In genomic region chr11:32043737-32044515, GRCh38 we compare ENCODE assay signal across 18 cellular contexts.
"Had no signal": no experiment of that assay in that cellular context is flagged by ENCODE, and none has a peak within 500 bp of the region (broad histone marks: within the 10 kb centered on the region; RNA-seq: fewer than 3 reads in every experiment).

No MANE protein-coding gene starts in this region.

- H3K9me3 ChIP-seq: esophagus squamous epithelium, left ventricle myocardium inferior, neutrophil, tibial artery had no signal

- H2AFZ ChIP-seq: parathyroid adenoma had no signal

- H3K9me3 Mint-ChIP-seq: activated CD4-positive, alpha-beta memory T cell treated with anti-CD3 and anti-CD28 coated beads for 36 hours; activated naive CD8-positive, alpha-beta T cell treated with anti-CD3 and anti-CD28 coated beads for 36 hours; dendritic cell treated with granulocyte-macrophage colony-stimulating factor and Interleukin-4, amounts not matched to agents 40 ng/mL and 50 ng/mL, for 4 days had no signal

- H3K4me1 ChIP-seq: esophagus squamous epithelium, left ventricle myocardium inferior, parathyroid adenoma, tibial artery had no signal

- H3K4me1 Mint-ChIP-seq: activated naive CD8-positive, alpha-beta T cell treated with anti-CD3 and anti-CD28 coated beads for 36 hours; naive B cell had no signal

- H3K4me3 Mint-ChIP-seq: activated CD4-positive, alpha-beta memory T cell treated with anti-CD3 and anti-CD28 coated beads for 36 hours; activated naive CD8-positive, alpha-beta T cell treated with anti-CD3 and anti-CD28 coated beads for 36 hours; dendritic cell treated with granulocyte-macrophage colony-stimulating factor and Interleukin-4, amounts not matched to agents 40 ng/mL and 50 ng/mL, for 4 days; naive B cell had no signal

- H3K27me3 ChIP-seq: cardiac muscle cell, neutrophil had no signal

- H3K36me3 Mint-ChIP-seq: activated CD4-positive, alpha-beta memory T cell treated with anti-CD3 and anti-CD28 coated beads for 36 hours; activated naive CD8-positive, alpha-beta T cell treated with anti-CD3 and anti-CD28 coated beads for 36 hours; naive B cell had no signal

- H3K27ac Mint-ChIP-seq: activated CD4-positive, alpha-beta memory T cell treated with anti-CD3 and anti-CD28 coated beads for 36 hours; activated naive CD8-positive, alpha-beta T cell treated with anti-CD3 and anti-CD28 coated beads for 36 hours; dendritic cell treated with granulocyte-macrophage colony-stimulating factor and Interleukin-4, amounts not matched to agents 40 ng/mL and 50 ng/mL, for 4 days; naive B cell had no signal

- DNase-seq: activated CD4-positive, alpha-beta memory T cell treated with anti-CD3 and anti-CD28 coated beads for 36 hours; activated CD4-positive, alpha-beta T cell treated with anti-CD3 and anti-CD28 coated beads for 4 hours; activated naive CD4-positive, alpha-beta T cell; activated naive CD8-positive, alpha-beta T cell treated with anti-CD3 and anti-CD28 coated beads for 36 hours; amniotic stem cell; effector memory CD4-positive, alpha-beta T cell; esophagus squamous epithelium; left ventricle myocardium inferior; mammary epithelial cell; midbrain; naive B cell; stimulated activated naive CD4-positive, alpha-beta T cell treated with Interleukin-2 at 50 U/mL for 16 hours; substantia nigra; tibial artery had no signal

- H3K36me3 ChIP-seq: cardiac muscle cell, esophagus squamous epithelium, left ventricle myocardium inferior, neutrophil, tibial artery had no signal

- H3K4me3 ChIP-seq: cardiac muscle cell, esophagus squamous epithelium, left ventricle myocardium inferior, tibial artery had no signal

- H3K27ac ChIP-seq: cardiac muscle cell, esophagus squamous epithelium, left ventricle myocardium inferior, neutrophil, parathyroid adenoma, tibial artery had no signal

- H3K79me2 ChIP-seq: parathyroid adenoma had no signal
